ENCODE assay signal across 1 cellular context in genomic region chr3:149247929-149248691, GRCh38.
TF ChIP-seq lines count a peak whose summit lies in the region.

No MANE protein-coding gene starts in this region.

TF ChIP-seq in HepG2, 621 proteins besides CTCF, POLR2A, EP300 and RAD21 (continued from another document):
- TF ChIP-seq SMAD3 (CRISPR knock-in tag; IDR thresholded peaks at IDR 0.05), result peak; percentile 63; the same call in 1 of the 2 replicates
- peak; percentile 63; the same call in 1 of the 2 replicates for TF ChIP-seq FOXK1 (CRISPR knock-in tag; IDR thresholded peaks at IDR 0.05; ENCODE audit: borderline replicate concordance, low read depth)
- no peak for TF ChIP-seq MAFK (conservative IDR thresholded peaks at IDR 0.05 in 1 of 2, IDR thresholded peaks at IDR 0.05 in 1 of 2; ENCODE audit: low read length in 2 of 2)
- TF ChIP-seq RARA (CRISPR knock-in tag; IDR thresholded peaks at IDR 0.05), result peak; percentile 72
- TF ChIP-seq ZNF292 (CRISPR knock-in tag; IDR thresholded peaks at IDR 0.05; ENCODE audit: borderline replicate concordance, low read depth), result no peak
- peak; percentile 41; the same call in 1 of the 2 replicates for TF ChIP-seq RNF219 (CRISPR knock-in tag; IDR thresholded peaks at IDR 0.05)
- TF ChIP-seq ZNF530 (CRISPR knock-in tag; IDR thresholded peaks at IDR 0.05; ENCODE audit: low read depth), result no peak
- TF ChIP-seq CCAR2 (optimal IDR thresholded peaks at IDR 0.05; ENCODE audit: low read depth, low read length), result no peak
- TF ChIP-seq SATB2 (CRISPR knock-in tag; IDR thresholded peaks at IDR 0.05), result 0 out of 2 replicates have a peak, but pooled peaks have one; percentile 33
- TF ChIP-seq ZBED4 (CRISPR knock-in tag; IDR thresholded peaks at IDR 0.05; ENCODE audit: borderline replicate concordance), result no peak
- no peak for TF ChIP-seq GTF3A (CRISPR knock-in tag; conservative IDR thresholded peaks at IDR 0.05)
- no peak for TF ChIP-seq PRPF4 (IDR thresholded peaks at IDR 0.05; ENCODE audit: low read depth, low read length, poor library complexity, severe bottlenecking)
- TF ChIP-seq KAT8 (CRISPR knock-in tag; IDR thresholded peaks at IDR 0.05), result 0 out of 2 replicates have a peak, but pooled peaks have one; percentile 20
- no peak for TF ChIP-seq RBM39 (IDR thresholded peaks at IDR 0.05; ENCODE audit: low read depth, low read length, poor library complexity, severe bottlenecking)
- TF ChIP-seq SSRP1 (CRISPR knock-in tag; IDR thresholded peaks at IDR 0.05), result no peak
- TF ChIP-seq, protein P1, sequence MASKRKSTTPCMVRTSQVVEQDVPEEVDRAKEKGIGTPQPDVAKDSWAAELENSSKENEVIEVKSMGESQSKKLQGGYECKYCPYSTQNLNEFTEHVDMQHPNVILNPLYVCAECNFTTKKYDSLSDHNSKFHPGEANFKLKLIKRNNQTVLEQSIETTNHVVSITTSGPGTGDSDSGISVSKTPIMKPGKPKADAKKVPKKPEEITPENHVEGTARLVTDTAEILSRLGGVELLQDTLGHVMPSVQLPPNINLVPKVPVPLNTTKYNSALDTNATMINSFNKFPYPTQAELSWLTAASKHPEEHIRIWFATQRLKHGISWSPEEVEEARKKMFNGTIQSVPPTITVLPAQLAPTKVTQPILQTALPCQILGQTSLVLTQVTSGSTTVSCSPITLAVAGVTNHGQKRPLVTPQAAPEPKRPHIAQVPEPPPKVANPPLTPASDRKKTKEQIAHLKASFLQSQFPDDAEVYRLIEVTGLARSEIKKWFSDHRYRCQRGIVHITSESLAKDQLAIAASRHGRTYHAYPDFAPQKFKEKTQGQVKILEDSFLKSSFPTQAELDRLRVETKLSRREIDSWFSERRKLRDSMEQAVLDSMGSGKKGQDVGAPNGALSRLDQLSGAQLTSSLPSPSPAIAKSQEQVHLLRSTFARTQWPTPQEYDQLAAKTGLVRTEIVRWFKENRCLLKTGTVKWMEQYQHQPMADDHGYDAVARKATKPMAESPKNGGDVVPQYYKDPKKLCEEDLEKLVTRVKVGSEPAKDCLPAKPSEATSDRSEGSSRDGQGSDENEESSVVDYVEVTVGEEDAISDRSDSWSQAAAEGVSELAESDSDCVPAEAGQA (IDR thresholded peaks at IDR 0.05; ENCODE audit: low read depth), result no peak
- TF ChIP-seq, protein P1 (CRISPR knock-in tag; IDR thresholded peaks at IDR 0.05; ENCODE audit: borderline replicate concordance), result no peak
- TF ChIP-seq ZNF710 (CRISPR knock-in tag; IDR thresholded peaks at IDR 0.05; ENCODE audit: borderline replicate concordance), result 0 out of 2 replicates have a peak, but pooled peaks have one; percentile 32
- TF ChIP-seq, protein P2, sequence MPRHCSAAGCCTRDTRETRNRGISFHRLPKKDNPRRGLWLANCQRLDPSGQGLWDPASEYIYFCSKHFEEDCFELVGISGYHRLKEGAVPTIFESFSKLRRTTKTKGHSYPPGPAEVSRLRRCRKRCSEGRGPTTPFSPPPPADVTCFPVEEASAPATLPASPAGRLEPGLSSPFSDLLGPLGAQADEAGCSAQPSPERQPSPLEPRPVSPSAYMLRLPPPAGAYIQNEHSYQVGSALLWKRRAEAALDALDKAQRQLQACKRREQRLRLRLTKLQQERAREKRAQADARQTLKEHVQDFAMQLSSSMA (CRISPR knock-in tag; IDR thresholded peaks at IDR 0.05), result no peak
- no peak for TF ChIP-seq ESRRA (CRISPR knock-in tag; IDR thresholded peaks at IDR 0.05; ENCODE audit: low read depth)
- TF ChIP-seq ZBTB7A (CRISPR knock-in tag; IDR thresholded peaks at IDR 0.05), result no peak
- TF ChIP-seq, protein P3, sequence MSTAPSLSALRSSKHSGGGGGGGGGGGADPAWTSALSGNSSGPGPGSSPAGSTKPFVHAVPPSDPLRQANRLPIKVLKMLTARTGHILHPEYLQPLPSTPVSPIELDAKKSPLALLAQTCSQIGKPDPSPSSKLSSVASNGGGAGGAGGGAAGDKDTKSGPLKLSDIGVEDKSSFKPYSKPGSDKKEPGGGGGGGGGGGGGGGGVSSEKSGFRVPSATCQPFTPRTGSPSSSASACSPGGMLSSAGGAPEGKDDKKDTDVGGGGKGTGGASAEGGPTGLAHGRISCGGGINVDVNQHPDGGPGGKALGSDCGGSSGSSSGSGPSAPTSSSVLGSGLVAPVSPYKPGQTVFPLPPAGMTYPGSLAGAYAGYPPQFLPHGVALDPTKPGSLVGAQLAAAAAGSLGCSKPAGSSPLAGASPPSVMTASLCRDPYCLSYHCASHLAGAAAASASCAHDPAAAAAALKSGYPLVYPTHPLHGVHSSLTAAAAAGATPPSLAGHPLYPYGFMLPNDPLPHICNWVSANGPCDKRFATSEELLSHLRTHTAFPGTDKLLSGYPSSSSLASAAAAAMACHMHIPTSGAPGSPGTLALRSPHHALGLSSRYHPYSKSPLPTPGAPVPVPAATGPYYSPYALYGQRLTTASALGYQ (CRISPR knock-in tag; IDR thresholded peaks at IDR 0.05), result 0 out of 2 replicates have a peak, but pooled peaks have one; percentile 25
- no peak for TF ChIP-seq HOXA7 (CRISPR knock-in tag; IDR thresholded peaks at IDR 0.05)
- no peak for TF ChIP-seq GPN1 (CRISPR knock-in tag; IDR thresholded peaks at IDR 0.05; ENCODE audit: borderline replicate concordance)
- TF ChIP-seq ZMAT3 (CRISPR knock-in tag; conservative IDR thresholded peaks at IDR 0.05), result no peak
- TF ChIP-seq PAX8 (CRISPR knock-in tag; IDR thresholded peaks at IDR 0.05; ENCODE audit: borderline replicate concordance), result no peak
- no peak for TF ChIP-seq ZNF260 (CRISPR knock-in tag; IDR thresholded peaks at IDR 0.05; ENCODE audit: borderline replicate concordance, low read depth)
